In genomic region chr1:167502719-167503452, GRCh38 we compare ENCODE assay signal across 17 cellular contexts. TPM values are rescaled to one million over a fixed set of nuclear protein-coding genes. Genes with fewer than 3 reads are reported as not detected.
DNase-seq lines count a peak whose midpoint lies in the region; ATAC-seq and TF ChIP-seq lines count a peak whose summit lies in the region.
"Had no signal": no experiment of that assay in that cellular context is flagged by ENCODE, and none has a peak within 500 bp of the region (broad histone marks: within the 10 kb centered on the region; RNA-seq: fewer than 3 reads in every experiment).

No MANE protein-coding gene starts in this region.

- peaks cover 26% of the 10 kb centered on the region for H3K36me3 ChIP-seq in CD8-positive, alpha-beta T cell (ENCODE audit: insufficient read depth, low read length)
- no peaks in the 10 kb centered on the region for H3K36me3 ChIP-seq in spleen
- H3K36me3 ChIP-seq: BLaER1, colonic mucosa, left lung, stomach had no signal

- POLR2A ChIA-PET in CD8-positive, alpha-beta T cell (lab: Charles Lee) = no interaction called here

- no peaks in the 10 kb centered on the region for H3K9me3 Mint-ChIP-seq in CD8-positive, alpha-beta T cell
- H3K9me3 Mint-ChIP-seq in endothelial cell (ENCODE audit: unreplicated experiment) = no peaks in the 10 kb centered on the region

- WGBS in spleen, 5 donors = 55 to 69% (median 58%) methylated on average over 4 of the region's 4 CpGs

- TF ChIP-seq CTCF in CD8-positive, alpha-beta T cell (IDR thresholded peaks at IDR 0.05) = no peak
- no peak for TF ChIP-seq CTCF in spleen (IDR thresholded peaks at IDR 0.05 in 8 of 11, conservative IDR thresholded peaks at IDR 0.05 in 3 of 11)
- TF ChIP-seq CTCF in endothelial cell (IDR thresholded peaks at IDR 0.05; ENCODE audit: unreplicated experiment) = no peak

- no peak overlapping the region for H3K27ac ChIP-seq in CD8-positive, alpha-beta T cell (ENCODE audit: low read depth, low read length)
- H3K27ac ChIP-seq in spleen = no peak overlapping the region
- H3K27ac ChIP-seq: BLaER1, colonic mucosa, hepatocyte, HL-60, left lung, stomach had no signal

- H3K27ac Mint-ChIP-seq in CD8-positive, alpha-beta T cell = peak overlapping the region; percentile 86
- H3K27ac Mint-ChIP-seq in endothelial cell (ENCODE audit: unreplicated experiment) = no peak overlapping the region

- H3K4me1 ChIP-seq in CD8-positive, alpha-beta T cell (ENCODE audit: insufficient read depth, low read length) = peaks cover 86% of the 10 kb centered on the region
- H3K4me1 ChIP-seq in spleen = peaks cover 5 to 85% (median 38%) of the 10 kb centered on the region in 6 donors
- H3K4me1 ChIP-seq: colonic mucosa, left lung had no signal

- no peak overlapping the region for H3K4me3 ChIP-seq in CD8-positive, alpha-beta T cell (ENCODE audit: low read depth, low read length)
- no peak overlapping the region for H3K4me3 ChIP-seq in spleen
- H3K4me3 ChIP-seq: BLaER1, colonic mucosa, hepatocyte, left lung, smooth muscle cell, stomach had no signal

- CTCF ChIA-PET in CD8-positive, alpha-beta T cell (lab: Charles Lee) = interaction anchor here (0.5 kb wide), 1 partner anchor 398 kb away, joined by 3 read pairs; no protein-coding TSS in a partner anchor

- no peaks in the 10 kb centered on the region for H3K9me3 ChIP-seq in CD8-positive, alpha-beta T cell (ENCODE audit: low read length)
- no peaks in the 10 kb centered on the region for H3K9me3 ChIP-seq in spleen
- H3K9me3 ChIP-seq: BLaER1, colonic mucosa, left lung, stomach had no signal

- no peaks in the 10 kb centered on the region for H3K27me3 ChIP-seq in CD8-positive, alpha-beta T cell (ENCODE audit: insufficient read depth, low read length)
- H3K27me3 ChIP-seq in spleen (replicated peaks in 1 of 7) = peaks cover 0 to 37% (median 0%) of the 10 kb centered on the region in 7 donors
- H3K27me3 ChIP-seq: BLaER1, colonic mucosa had no signal

- H3K36me3 Mint-ChIP-seq in CD8-positive, alpha-beta T cell = peaks cover 87% of the 10 kb centered on the region
- no peaks in the 10 kb centered on the region for H3K36me3 Mint-ChIP-seq in endothelial cell (ENCODE audit: low read depth, unreplicated experiment)

- DNase-seq in CD8-positive, alpha-beta T cell = peak in 1 of 7 experiments; percentile 9
- DNase-seq in ELF-1 (ENCODE audit: low read depth, low spot score) (peak; percentile 67), iPS-NIHi7 (ENCODE audit: extremely low spot score) (peak; percentile 45), spleen (no peak), endothelial cell (ENCODE audit: low spot score) (no peak)
- peak; percentile 45 for DNase-seq in activated CD8-positive, alpha-beta memory T cell treated with anti-CD3 and anti-CD28 coated beads, Interleukin-2, amount 50 U/mL, for 48 hours
- DNase-seq: colonic mucosa, KG1, left lung, NCI-H1105 treated with DMSO at 0.1 percent for 48 hours, posterior cingulate gyrus, stomach had no signal

- TF ChIP-seq POLR2A in spleen (IDR thresholded peaks at IDR 0.05) = no peak

- no peak for ATAC-seq in CD8-positive, alpha-beta T cell
- ATAC-seq in GM21576 (IDR thresholded peaks at IDR 0.05; ENCODE audit: unreplicated experiment) = no peak
- ATAC-seq: left lung had no signal

- intact Hi-C loops in CD8-positive, alpha-beta T cell (cut with DNase I, micrococcal nuclease) = loop anchor here in 1 of 2 experiments (1.0 kb wide), 1 partner anchor 7 kb away; no protein-coding TSS in a partner anchor
- intact Hi-C loops in spleen (cut with DNase I; ENCODE audit: low total_unique reads) = no loop called here

- H3K4me1 Mint-ChIP-seq in CD8-positive, alpha-beta T cell (ENCODE audit: low read depth) = peaks cover 94% of the 10 kb centered on the region
- peaks cover 11% of the 10 kb centered on the region for H3K4me1 Mint-ChIP-seq in endothelial cell (ENCODE audit: unreplicated experiment)

- H3K27me3 Mint-ChIP-seq in CD8-positive, alpha-beta T cell (ENCODE audit: low read depth) = no peaks in the 10 kb centered on the region
- no peaks in the 10 kb centered on the region for H3K27me3 Mint-ChIP-seq in endothelial cell (ENCODE audit: unreplicated experiment)

- H3K4me3 Mint-ChIP-seq in CD8-positive, alpha-beta T cell = peak overlapping the region; percentile 46
- no peak overlapping the region for H3K4me3 Mint-ChIP-seq in endothelial cell (ENCODE audit: unreplicated experiment)

RNA-seq across cellular contexts. Expression of gene CD247, which starts 15.4 kb away (rescaled TPM):
- 100 to 1,000 TPM; 327 to 331 TPM for total RNA-seq in CD8-positive, alpha-beta T cell
- total RNA-seq in spleen (10 to 100 TPM; 15.8 to 67.1 (median 37.7) TPM), endothelial cell (ENCODE audit: unreplicated experiment) (not detected)
- 10 to 100 TPM; 16.0 to 17.8 (median 16.3) TPM for polyA plus RNA-seq in spleen
- total RNA-seq: hepatocyte had no signal
- polyA plus RNA-seq: hepatocyte, smooth muscle cell had no signal

RNA-seq across cellular contexts. Expression of gene CREG1, which starts 50.7 kb away (rescaled TPM):
- 1 to 10 TPM; 9.3 to 9.8 TPM for total RNA-seq in CD8-positive, alpha-beta T cell
- 100 to 1,000 TPM; 121 to 364 (median 227) TPM for total RNA-seq in spleen
- 10 to 100 TPM; 40.8 to 74.8 (median 70.4) TPM for polyA plus RNA-seq in spleen
- total RNA-seq in endothelial cell (ENCODE audit: unreplicated experiment) = 22.2 TPM

Comparison
In these comparisons a context has a peak if more than half of its experiments do, and no peak if none do; other contexts are left out.
1. DNase-seq: peak in ELF-1 (single experiment), activated CD8-positive, alpha-beta memory T cell treated with anti-CD3 and anti-CD28 coated beads, Interleukin-2, amount 50 U/mL, for 48 hours (single experiment) and iPS-NIHi7 (single experiment); none in spleen (single experiment) and endothelial cell (single experiment).
2. RNA of gene CD247, which starts 15.4 kb away (total RNA-seq): 327 to 331 TPM in CD8-positive, alpha-beta T cell and 15.8 to 67.1 TPM in spleen; not detected in endothelial cell (single experiment); every median in the first group is over 10 times any median in the second.